15 cellular contexts compared by ENCODE assay signal in genomic region chr3:52254608-52255007, GRCh38. TPM values are rescaled to one million over a fixed set of nuclear protein-coding genes. Genes with fewer than 3 reads are reported as not detected.
DNase-seq lines count a peak whose midpoint lies in the region; ATAC-seq and TF ChIP-seq lines count a peak whose summit lies in the region.
"Had no signal": no experiment of that assay in that cellular context is flagged by ENCODE, and none has a peak within 500 bp of the region (broad histone marks: within the 10 kb centered on the region; RNA-seq: fewer than 3 reads in every experiment).

No MANE protein-coding gene starts in this region.

- peaks cover 5% of the 10 kb centered on the region for H3K9me3 Mint-ChIP-seq in activated CD4-positive, alpha-beta T cell treated with anti-CD3 and anti-CD28 coated beads, Interleukin-2, amount 10 ng/mL, durations not matched to agents 24 days and 14 days
- H3K9me3 Mint-ChIP-seq in activated T-cell treated with anti-CD3 and anti-CD28 coated beads, Interleukin-2, amount 50 U/mL, for 4 hours = no peaks in the 10 kb centered on the region
- H3K9me3 Mint-ChIP-seq: endodermal cell had no signal

- H3K4me1 ChIP-seq in neutrophil (ENCODE audit: control insufficient read depth in 1 of 2, insufficient read depth in 1 of 2, low read depth in 1 of 2, low read length in 1 of 2) (peaks cover 17 to 26% of the 10 kb centered on the region in 2 experiments), upper lobe of left lung (peaks cover 3 to 29% (median 10%) of the 10 kb centered on the region in 4 donors)

- DNase-seq in activated CD4-positive, alpha-beta T cell treated with anti-CD3 and anti-CD28 coated beads, Interleukin-2, amount 10 ng/mL, durations not matched to agents 24 days and 14 days = no peak
- no peak for DNase-seq in activated CD4-positive, alpha-beta T cell treated with anti-CD3 and anti-CD28 coated beads for 1 hour
- no peak for DNase-seq in activated T-cell treated with anti-CD3 and anti-CD28 coated beads, Interleukin-2, amount 50 U/mL, for 4 hours
- no peak for DNase-seq in upper lobe of left lung
- DNase-seq: endodermal cell, H7, NCI-H2227 treated with DMSO at 0.1 percent for 48 hours, ovary, transverse colon had no signal

- no peak for TF ChIP-seq POLR2A in upper lobe of left lung (IDR thresholded peaks at IDR 0.05)

- H3K4me3 Mint-ChIP-seq in activated CD4-positive, alpha-beta T cell treated with anti-CD3 and anti-CD28 coated beads, Interleukin-2, amount 10 ng/mL, durations not matched to agents 24 days and 14 days = peak overlapping the region; percentile 29
- peak overlapping the region; percentile 4 for H3K4me3 Mint-ChIP-seq in activated T-cell treated with anti-CD3 and anti-CD28 coated beads, Interleukin-2, amount 50 U/mL, for 4 hours
- H3K4me3 Mint-ChIP-seq: endodermal cell had no signal

- H3K27ac ChIP-seq in neutrophil (peak overlapping the region; percentile 91), upper lobe of left lung (peak overlapping the region in 1 of 4 donors; percentile 41)
- H3K27ac ChIP-seq: ovary, VCaP had no signal

- H3K4me3 ChIP-seq in neutrophil (ENCODE audit: low read depth in 1 of 2, low read length in 1 of 2) (no peak overlapping the region), upper lobe of left lung (no peak overlapping the region)
- H3K4me3 ChIP-seq: ovary, transverse colon had no signal

- peaks cover 74% of the 10 kb centered on the region for H3K4me1 Mint-ChIP-seq in activated CD4-positive, alpha-beta T cell treated with anti-CD3 and anti-CD28 coated beads, Interleukin-2, amount 10 ng/mL, durations not matched to agents 24 days and 14 days
- H3K4me1 Mint-ChIP-seq in activated T-cell treated with anti-CD3 and anti-CD28 coated beads, Interleukin-2, amount 50 U/mL, for 4 hours (ENCODE audit: low read depth) = peaks cover 87% of the 10 kb centered on the region

- H3K36me3 ChIP-seq in neutrophil (peaks cover 97% of the 10 kb centered on the region), upper lobe of left lung (peaks cover 41 to 100% (median 62%) of the 10 kb centered on the region in 4 donors)
- H3K36me3 ChIP-seq: ovary had no signal

- peaks cover 2% of the 10 kb centered on the region for H3K27me3 Mint-ChIP-seq in activated CD4-positive, alpha-beta T cell treated with anti-CD3 and anti-CD28 coated beads, Interleukin-2, amount 10 ng/mL, durations not matched to agents 24 days and 14 days
- no peaks in the 10 kb centered on the region for H3K27me3 Mint-ChIP-seq in activated T-cell treated with anti-CD3 and anti-CD28 coated beads, Interleukin-2, amount 50 U/mL, for 4 hours (ENCODE audit: low read depth)

- no peaks in the 10 kb centered on the region for H3K27me3 ChIP-seq in neutrophil
- no peaks in the 10 kb centered on the region for H3K27me3 ChIP-seq in upper lobe of left lung
- H3K27me3 ChIP-seq: ovary, transverse colon had no signal

- peaks cover 86% of the 10 kb centered on the region for H3K36me3 Mint-ChIP-seq in activated CD4-positive, alpha-beta T cell treated with anti-CD3 and anti-CD28 coated beads, Interleukin-2, amount 10 ng/mL, durations not matched to agents 24 days and 14 days (ENCODE audit: low read depth)
- peaks cover 65% of the 10 kb centered on the region for H3K36me3 Mint-ChIP-seq in activated T-cell treated with anti-CD3 and anti-CD28 coated beads, Interleukin-2, amount 50 U/mL, for 4 hours (ENCODE audit: insufficient read depth)

- ATAC-seq in activated T-cell treated with anti-CD3 and anti-CD28 coated beads, Interleukin-2, amount 50 U/mL, for 4 hours = no peak
- no peak for ATAC-seq in HG03159 (IDR thresholded peaks at IDR 0.05; ENCODE audit: unreplicated experiment)
- no peak for ATAC-seq in upper lobe of left lung (ENCODE audit: low FRiP score in 2 of 2)

- 82 to 87% methylated on average over 9 of the region's 9 CpGs for WGBS in upper lobe of left lung, 2 donors

- no peak for TF ChIP-seq EP300 in upper lobe of left lung (IDR thresholded peaks at IDR 0.05)

- intact Hi-C loops in activated CD4-positive, alpha-beta T cell treated with anti-CD3 and anti-CD28 coated beads, Interleukin-2, amount 10 ng/mL, durations not matched to agents 24 days and 14 days (cut with micrococcal nuclease) = loop anchor here (10.0 kb wide), 1 partner anchor 1650 kb away; no protein-coding TSS in a partner anchor

- peak overlapping the region; percentile 56 for H3K27ac Mint-ChIP-seq in activated CD4-positive, alpha-beta T cell treated with anti-CD3 and anti-CD28 coated beads, Interleukin-2, amount 10 ng/mL, durations not matched to agents 24 days and 14 days

- no peak for TF ChIP-seq CTCF in neutrophil (IDR thresholded peaks at IDR 0.05)
- no peak for TF ChIP-seq CTCF in upper lobe of left lung (IDR thresholded peaks at IDR 0.05)

- H3K9me3 ChIP-seq in neutrophil (no peaks in the 10 kb centered on the region), upper lobe of left lung (no peaks in the 10 kb centered on the region)
- H3K9me3 ChIP-seq: ovary, transverse colon had no signal

RNA-seq across cellular contexts. Expression of gene PPM1M, which starts 9.0 kb away (rescaled TPM):
- total RNA-seq in activated CD4-positive, alpha-beta T cell treated with anti-CD3 and anti-CD28 coated beads, Interleukin-2, amount 10 ng/mL, durations not matched to agents 24 days and 14 days = 48.3 and 49.2 TPM in 2 replicates
- 10 to 100 TPM; 26.6 to 40.0 (median 39.7) TPM for total RNA-seq in activated T-cell treated with anti-CD3 and anti-CD28 coated beads, Interleukin-2, amount 50 U/mL, for 4 hours
- 10 to 100 TPM; 18.7 to 68.1 (median 47.8) TPM for total RNA-seq in upper lobe of left lung

RNA-seq across cellular contexts. Expression of gene TWF2, which starts 15.7 kb away (rescaled TPM):
- 80.3 and 87.0 TPM in 2 replicates for total RNA-seq in activated CD4-positive, alpha-beta T cell treated with anti-CD3 and anti-CD28 coated beads, Interleukin-2, amount 10 ng/mL, durations not matched to agents 24 days and 14 days
- 10 to 100 TPM; 69.7 to 76.5 (median 72.8) TPM for total RNA-seq in activated T-cell treated with anti-CD3 and anti-CD28 coated beads, Interleukin-2, amount 50 U/mL, for 4 hours
- 10 to 100 TPM; 31.9 to 83.5 (median 66.6) TPM for total RNA-seq in upper lobe of left lung

RNA-seq across cellular contexts. Expression of gene WDR82, which starts 23.8 kb away (rescaled TPM):
- 104 and 106 TPM in 2 replicates for total RNA-seq in activated CD4-positive, alpha-beta T cell treated with anti-CD3 and anti-CD28 coated beads, Interleukin-2, amount 10 ng/mL, durations not matched to agents 24 days and 14 days
- 100 to 1,000 TPM; 107 to 119 (median 115) TPM for total RNA-seq in activated T-cell treated with anti-CD3 and anti-CD28 coated beads, Interleukin-2, amount 50 U/mL, for 4 hours
- 10 to 100 TPM; 23.0 to 63.6 (median 46.8) TPM for total RNA-seq in upper lobe of left lung

RNA-seq across cellular contexts. Expression of gene TLR9, which starts 29.2 kb away (rescaled TPM):
- 0.17 and 0.42 TPM in 2 replicates for total RNA-seq in activated CD4-positive, alpha-beta T cell treated with anti-CD3 and anti-CD28 coated beads, Interleukin-2, amount 10 ng/mL, durations not matched to agents 24 days and 14 days
- total RNA-seq in activated T-cell treated with anti-CD3 and anti-CD28 coated beads, Interleukin-2, amount 50 U/mL, for 4 hours = under 1 TPM in 1 of 3 donors, not detected in 2; 0.18 TPM
- total RNA-seq in upper lobe of left lung = 1 to 10 TPM in 1 of 6 donors, under 1 TPM in 1, not detected in 4; 0.29 to 1.1 TPM
- total RNA-seq: A673, bronchial epithelial cell, glomerular endothelial cell, H7 had no signal

RNA-seq across cellular contexts. Expression of gene GLYCTK, which starts 33.0 kb away (rescaled TPM):
- 16.3 and 17.4 TPM in 2 replicates for total RNA-seq in activated CD4-positive, alpha-beta T cell treated with anti-CD3 and anti-CD28 coated beads, Interleukin-2, amount 10 ng/mL, durations not matched to agents 24 days and 14 days
- total RNA-seq in activated T-cell treated with anti-CD3 and anti-CD28 coated beads, Interleukin-2, amount 50 U/mL, for 4 hours = 10 to 100 TPM; 13.0 to 15.5 (median 13.3) TPM
- total RNA-seq in upper lobe of left lung = 10 to 100 TPM in 5 of 6 donors, 1 to 10 TPM in 1; 5.5 to 21.0 (median 15.8) TPM
